1 cellular context compared by ENCODE assay signal in genomic region chr10:43151371-43151770, GRCh38.
TF ChIP-seq lines count a peak whose summit lies in the region.

No MANE protein-coding gene starts in this region.

TF ChIP-seq in IMR-90, 13 proteins besides CTCF, POLR2A, EP300 and RAD21 (continued from another document):
- TF ChIP-seq USF2 (IDR thresholded peaks at IDR 0.05; ENCODE audit: low read depth, low read length) (no peak), MAFK (IDR thresholded peaks at IDR 0.05; ENCODE audit: low read depth, low read length) (no peak), MAZ (IDR thresholded peaks at IDR 0.05; ENCODE audit: borderline replicate concordance, low read depth, low read length) (no peak), NFE2L2 (IDR thresholded peaks at IDR 0.05; ENCODE audit: low read depth, low read length) (no peak), RCOR1 (IDR thresholded peaks at IDR 0.05; ENCODE audit: insufficient replicate concordance, low read length) (no peak), CHD1 (IDR thresholded peaks at IDR 0.05; ENCODE audit: low read depth, low read length) (no peak), FOS (IDR thresholded peaks at IDR 0.05; ENCODE audit: low read depth, low read length) (no peak)
TF ChIP-seq in IMR-90: peak in this region for 0.
